ENCODE assay signal across 25 cellular contexts in the genomic region with DNA sequence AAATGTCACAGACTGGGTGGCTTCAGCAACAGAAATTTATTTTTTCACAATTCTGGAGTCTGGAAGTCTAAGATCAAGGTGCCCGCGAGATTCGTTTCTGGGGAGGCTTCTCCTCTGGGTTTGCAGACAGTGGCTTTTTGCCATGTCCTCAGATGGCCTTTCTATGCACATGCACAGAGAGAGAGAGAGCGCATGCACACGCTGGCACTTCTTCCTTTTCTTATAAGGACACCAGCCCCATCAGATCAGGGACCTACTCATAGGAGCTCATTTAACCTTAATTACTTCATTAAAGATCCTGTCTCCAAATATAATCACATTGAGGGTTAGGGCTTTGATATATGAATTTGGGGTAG.
DNase-seq lines count a peak whose midpoint lies in the region; ATAC-seq and TF ChIP-seq lines count a peak whose summit lies in the region.
"Had no signal": no experiment of that assay in that cellular context is flagged by ENCODE, and none has a peak within 500 bp of the region (broad histone marks: within the 10 kb centered on the region; RNA-seq: fewer than 3 reads in every experiment).

No MANE protein-coding gene starts in this region.

- H3K4me1 Mint-ChIP-seq in GM23338, result peaks cover 73% of the 10 kb centered on the region
- H3K4me1 Mint-ChIP-seq in endodermal cell, result peaks cover 21% of the 10 kb centered on the region
- peaks cover 3% of the 10 kb centered on the region for H3K4me1 Mint-ChIP-seq in T-helper 2 cell treated with Interferon-gamma antibody and Interleukin-4, amounts not matched to agents 5 μg/mL and 100 μg/mL, for 36 hours (ENCODE audit: low read depth)

- no peaks in the 10 kb centered on the region for H3K27me3 ChIP-seq in GM23338 (ENCODE audit: insufficient read depth)
- no peaks in the 10 kb centered on the region for H3K27me3 ChIP-seq in endodermal cell (ENCODE audit: control insufficient read depth, insufficient read depth, low read length, poor library complexity, severe bottlenecking)
- H3K27me3 ChIP-seq: adrenal gland; BLaER1 treated with 17β-estradiol and CSF1 and Interleukin-3, amounts not matched to agents 10 nM and 100 nM; brain microvascular endothelial cell; esophagus squamous epithelium; gastrocnemius medialis; uterus had no signal

- H3K9me3 ChIP-seq in endodermal cell (ENCODE audit: control insufficient read depth, low read length), result no peaks in the 10 kb centered on the region
- H3K9me3 ChIP-seq: adrenal gland; BLaER1 treated with 17β-estradiol and CSF1 and Interleukin-3, amounts not matched to agents 10 nM and 100 nM; esophagus squamous epithelium; gastrocnemius medialis; uterus had no signal

- H2AFZ ChIP-seq in GM23338, result no peak overlapping the region
- H2AFZ ChIP-seq: PC-9 had no signal

- H3K4me2 ChIP-seq in GM23338, result no peak overlapping the region
- H3K4me2 ChIP-seq: BLaER1 treated with 17β-estradiol and CSF1 and Interleukin-3, amounts not matched to agents 10 nM and 100 nM; PC-9 had no signal

- no peak overlapping the region for H3K9ac ChIP-seq in endodermal cell (ENCODE audit: extremely low read depth, low read length, poor library complexity, severe bottlenecking)
- H3K9ac ChIP-seq: BLaER1 treated with 17β-estradiol and CSF1 and Interleukin-3, amounts not matched to agents 10 nM and 100 nM had no signal

- H3K9me3 Mint-ChIP-seq in GM23338 (peaks cover 3% of the 10 kb centered on the region; the same call in 1 of the 3 replicates), endodermal cell (no peaks in the 10 kb centered on the region)
- H3K9me3 Mint-ChIP-seq in T-helper 2 cell treated with Interferon-gamma antibody and Interleukin-4, amounts not matched to agents 5 μg/mL and 100 μg/mL, for 36 hours, result no peaks in the 10 kb centered on the region
- H3K9me3 Mint-ChIP-seq: activated CD4-positive, alpha-beta T cell treated with anti-CD3 and anti-CD28 coated beads, Interleukin-2, amount 10 ng/mL, durations not matched to agents 24 days and 14 days; natural killer cell had no signal

- H3K79me2 ChIP-seq in GM23338 (replicated peaks; ENCODE audit: insufficient read depth), result no peaks in the 10 kb centered on the region

- H3K4me1 ChIP-seq in GM23338 (ENCODE audit: insufficient read depth) (peaks cover 63% of the 10 kb centered on the region), endodermal cell (ENCODE audit: control insufficient read depth, insufficient read depth, low read length) (no peaks in the 10 kb centered on the region)
- H3K4me1 ChIP-seq: adrenal gland, gastrocnemius medialis, uterus had no signal

- H3K36me3 Mint-ChIP-seq in GM23338 (ENCODE audit: low read depth), result peaks cover 3% of the 10 kb centered on the region; the same call in 2 of the 3 replicates
- no peaks in the 10 kb centered on the region for H3K36me3 Mint-ChIP-seq in endodermal cell (ENCODE audit: low read depth)
- H3K36me3 Mint-ChIP-seq in T-helper 2 cell treated with Interferon-gamma antibody and Interleukin-4, amounts not matched to agents 5 μg/mL and 100 μg/mL, for 36 hours (ENCODE audit: low read depth), result no peaks in the 10 kb centered on the region
- H3K36me3 Mint-ChIP-seq: natural killer cell had no signal

- H3K4me3 ChIP-seq in AG10803 (ENCODE audit: low read length), result no peak overlapping the region
- H3K4me3 ChIP-seq in GM23338, result no peak overlapping the region
- H3K4me3 ChIP-seq in endodermal cell (ENCODE audit: low read length), result no peak overlapping the region
- H3K4me3 ChIP-seq: adrenal gland; BLaER1 treated with 17β-estradiol and CSF1 and Interleukin-3, amounts not matched to agents 10 nM and 100 nM; coronary artery; esophagus squamous epithelium; gastrocnemius medialis; PC-9; uterus had no signal

- no peaks in the 10 kb centered on the region for H3F3A ChIP-seq in GM23338 (replicated peaks; ENCODE audit: low read depth)

- WGBS in endodermal cell (ENCODE audit: insufficient coverage in 1 of 2, insufficient read length in 1 of 2), 2 experiments, result 85 to 95% methylated on average over 3 to 5 of the region's 5 CpGs

- H3K27me3 Mint-ChIP-seq in GM23338 (ENCODE audit: insufficient read depth, low read depth, poor library complexity) (peaks cover 4% of the 10 kb centered on the region), endodermal cell (ENCODE audit: insufficient read depth) (no peaks in the 10 kb centered on the region)
- H3K27me3 Mint-ChIP-seq in T-helper 2 cell treated with Interferon-gamma antibody and Interleukin-4, amounts not matched to agents 5 μg/mL and 100 μg/mL, for 36 hours (ENCODE audit: low read depth), result no peaks in the 10 kb centered on the region
- H3K27me3 Mint-ChIP-seq: activated CD4-positive, alpha-beta T cell treated with anti-CD3 and anti-CD28 coated beads, Interleukin-2, amount 10 ng/mL, durations not matched to agents 24 days and 14 days had no signal

- no peak overlapping the region for H3K4me3 Mint-ChIP-seq in GM23338
- no peak overlapping the region for H3K4me3 Mint-ChIP-seq in endodermal cell
- H3K4me3 Mint-ChIP-seq in T-helper 2 cell treated with Interferon-gamma antibody and Interleukin-4, amounts not matched to agents 5 μg/mL and 100 μg/mL, for 36 hours, result no peak overlapping the region
- H3K4me3 Mint-ChIP-seq: activated CD4-positive, alpha-beta T cell treated with anti-CD3 and anti-CD28 coated beads, Interleukin-2, amount 10 ng/mL, durations not matched to agents 24 days and 14 days; natural killer cell had no signal

- no peaks in the 10 kb centered on the region for H4K20me1 ChIP-seq in GM23338 (replicated peaks; ENCODE audit: insufficient read depth)
- H4K20me1 ChIP-seq: BLaER1 treated with 17β-estradiol and CSF1 and Interleukin-3, amounts not matched to agents 10 nM and 100 nM had no signal

- H3K27ac Mint-ChIP-seq in GM23338 (peak overlapping the region; percentile 56), endodermal cell (peak overlapping the region; percentile 52)
- no peak overlapping the region for H3K27ac Mint-ChIP-seq in T-helper 2 cell treated with Interferon-gamma antibody and Interleukin-4, amounts not matched to agents 5 μg/mL and 100 μg/mL, for 36 hours
- H3K27ac Mint-ChIP-seq: activated CD4-positive, alpha-beta T cell treated with anti-CD3 and anti-CD28 coated beads, Interleukin-2, amount 10 ng/mL, durations not matched to agents 24 days and 14 days; natural killer cell had no signal

- no peak for TF ChIP-seq CTCF in AG10803 (conservative IDR thresholded peaks at IDR 0.05; ENCODE audit: low read length)
- TF ChIP-seq CTCF in GM23338 (conservative IDR thresholded peaks at IDR 0.05; ENCODE audit: low read depth in 2 of 2), result no peak
- no peak for TF ChIP-seq CTCF in endodermal cell (conservative IDR thresholded peaks at IDR 0.05)

- H3K27ac ChIP-seq in GM23338 (ENCODE audit: low read depth), result no peak overlapping the region
- H3K27ac ChIP-seq in endodermal cell (ENCODE audit: low read depth, low read length), result no peak overlapping the region
- H3K27ac ChIP-seq: adrenal gland; BLaER1 treated with 17β-estradiol and CSF1 and Interleukin-3, amounts not matched to agents 10 nM and 100 nM; brain microvascular endothelial cell; coronary artery; esophagus squamous epithelium; gastrocnemius medialis; PC-9; uterus had no signal

- H3K9me2 ChIP-seq in GM23338 (ENCODE audit: insufficient read depth), result no peaks in the 10 kb centered on the region

- no peak for ATAC-seq in GM23338
- ATAC-seq: gastrocnemius medialis, natural killer cell had no signal

- H3K36me3 ChIP-seq in GM23338 (ENCODE audit: insufficient read depth) (no peaks in the 10 kb centered on the region), endodermal cell (ENCODE audit: control insufficient read depth, insufficient read depth, low read length) (no peaks in the 10 kb centered on the region)
- H3K36me3 ChIP-seq: adrenal gland; BLaER1 treated with 17β-estradiol and CSF1 and Interleukin-3, amounts not matched to agents 10 nM and 100 nM; brain microvascular endothelial cell; esophagus squamous epithelium; gastrocnemius medialis; uterus had no signal

- peak; percentile 34 for DNase-seq in AG10803 (ENCODE audit: low read depth)
- no peak for DNase-seq in GM23338 (ENCODE audit: low spot score)
- DNase-seq in RPMI8226, result peak; percentile 27
- DNase-seq in endodermal cell, result no peak
- no peak for DNase-seq in NOMO-1 treated with DMSO at 0.1 percent for 48 hours (lab: John Stamatoyannopoulos, UW; ENCODE audit: unreplicated experiment)
- no peak for DNase-seq in superior temporal gyrus (ENCODE audit: extremely low spot score)
- no peak for DNase-seq in effector CD8-positive, alpha-beta T cell (lab: John Stamatoyannopoulos, UW)
- DNase-seq in T-helper 2 cell treated with Interferon-gamma antibody and Interleukin-4, amounts not matched to agents 5 μg/mL and 100 μg/mL, for 36 hours (ENCODE audit: low spot score), result no peak
- DNase-seq: activated CD4-positive, alpha-beta T cell treated with anti-CD3 and anti-CD28 coated beads, Interleukin-2, amount 10 ng/mL, durations not matched to agents 24 days and 14 days; activated naive CD4-positive, alpha-beta T cell treated with Interleukin-2 at 50 U/mL for 16 hours; activated T-cell treated with anti-CD3 and anti-CD28 coated beads, Interleukin-2, amount 50 U/mL, for 48 hours; brain microvascular endothelial cell; Calu3; EL; esophagus squamous epithelium; gastrocnemius medialis; HCEC 1CT; hypothalamus; natural killer cell; NCI-H774; PC-9; uterus had no signal

TF ChIP-seq in GM23338, 12 proteins besides CTCF, POLR2A, EP300 and RAD21 (continues in another document):
- TF ChIP-seq ZNF114 (CRISPR knock-in tag; IDR thresholded peaks at IDR 0.05) (no peak), ZNF331 (CRISPR knock-in tag; IDR thresholded peaks at IDR 0.05; ENCODE audit: low read depth) (no peak), NANOG (IDR thresholded peaks at IDR 0.05; ENCODE audit: borderline replicate concordance) (no peak)
- TF ChIP-seq, protein P1, sequence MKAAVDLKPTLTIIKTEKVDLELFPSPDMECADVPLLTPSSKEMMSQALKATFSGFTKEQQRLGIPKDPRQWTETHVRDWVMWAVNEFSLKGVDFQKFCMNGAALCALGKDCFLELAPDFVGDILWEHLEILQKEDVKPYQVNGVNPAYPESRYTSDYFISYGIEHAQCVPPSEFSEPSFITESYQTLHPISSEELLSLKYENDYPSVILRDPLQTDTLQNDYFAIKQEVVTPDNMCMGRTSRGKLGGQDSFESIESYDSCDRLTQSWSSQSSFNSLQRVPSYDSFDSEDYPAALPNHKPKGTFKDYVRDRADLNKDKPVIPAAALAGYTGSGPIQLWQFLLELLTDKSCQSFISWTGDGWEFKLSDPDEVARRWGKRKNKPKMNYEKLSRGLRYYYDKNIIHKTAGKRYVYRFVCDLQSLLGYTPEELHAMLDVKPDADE (IDR thresholded peaks at IDR 0.05), result no peak

Comparison
In these comparisons a context has a peak if more than half of its experiments do, and no peak if none do; other contexts are left out.
1. DNase-seq: peak in AG10803 (single experiment) and RPMI8226 (single experiment); none in GM23338 (single experiment), endodermal cell (single experiment), NOMO-1 treated with DMSO at 0.1 percent for 48 hours (single experiment), superior temporal gyrus (single experiment), effector CD8-positive, alpha-beta T cell (single experiment) and T-helper 2 cell treated with Interferon-gamma antibody and Interleukin-4, amounts not matched to agents 5 μg/mL and 100 μg/mL, for 36 hours (single experiment).